9 cellular contexts compared by ENCODE assay signal in the genomic region with DNA sequence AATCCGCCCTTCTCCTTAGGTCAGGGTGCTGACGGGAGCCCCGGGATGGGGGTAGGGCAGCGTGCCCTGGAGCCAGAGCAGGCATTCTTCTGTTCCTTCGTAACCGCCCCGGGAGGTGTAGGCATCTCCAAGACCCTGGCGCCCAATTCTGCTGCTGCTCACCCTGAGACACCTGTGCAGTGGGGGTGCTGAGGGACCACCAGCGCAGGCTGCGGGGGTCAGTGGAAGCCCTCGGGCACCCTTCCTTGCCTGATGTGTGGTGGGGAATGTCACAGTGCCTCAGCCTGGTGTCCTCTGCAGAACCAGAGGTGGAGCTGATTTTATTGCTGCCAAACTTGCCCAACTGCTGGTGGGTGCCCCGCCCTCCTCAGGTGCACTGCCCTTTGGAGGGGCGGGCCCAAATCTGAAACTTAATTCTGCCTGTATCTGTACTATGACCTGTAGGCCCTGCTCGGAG. TPM values are rescaled to one million over a fixed set of nuclear protein-coding genes. Genes with fewer than 3 reads are reported as not detected.
DNase-seq lines count a peak whose midpoint lies in the region; ATAC-seq and TF ChIP-seq lines count a peak whose summit lies in the region.
"Had no signal": no experiment of that assay in that cellular context is flagged by ENCODE, and none has a peak within 500 bp of the region (broad histone marks: within the 10 kb centered on the region; RNA-seq: fewer than 3 reads in every experiment).

No MANE protein-coding gene starts in this region.

- H3K9me3 ChIP-seq in hepatocyte (ENCODE audit: low read depth) (no peaks in the 10 kb centered on the region), suprapubic skin (no peaks in the 10 kb centered on the region)
- H3K9me3 ChIP-seq: BE2C had no signal

- H3K9me2 ChIP-seq in hepatocyte (replicated peaks; ENCODE audit: insufficient read depth) = no peaks in the 10 kb centered on the region

- H3K4me3 ChIP-seq in hepatocyte = no peak overlapping the region
- peak overlapping the region; percentile 17 for H3K4me3 ChIP-seq in suprapubic skin

- no peak for TF ChIP-seq POLR2A in suprapubic skin (IDR thresholded peaks at IDR 0.05)

- H4K20me1 ChIP-seq in hepatocyte (ENCODE audit: insufficient read depth, poor library complexity, severe bottlenecking) = peaks cover 84% of the 10 kb centered on the region

- H3K36me3 Mint-ChIP-seq in activated T-cell treated with anti-CD3 and anti-CD28 coated beads, Interleukin-2, amount 50 U/mL, for 24 hours (ENCODE audit: low read depth) = peaks cover 88% of the 10 kb centered on the region
- H3K36me3 Mint-ChIP-seq in T-helper 1 cell treated with Interleukin-12 subunit alpha and Interleukin-12 subunit beta and Interleukin-4 antibody, amounts not matched to agents 30 μg/mL and 1 μg/mL, for 36 hours (ENCODE audit: low read depth) = peaks cover 56% of the 10 kb centered on the region

- H3K4me1 Mint-ChIP-seq in activated T-cell treated with anti-CD3 and anti-CD28 coated beads, Interleukin-2, amount 50 U/mL, for 24 hours (ENCODE audit: low read depth) = peaks cover 91% of the 10 kb centered on the region
- H3K4me1 Mint-ChIP-seq in T-helper 1 cell treated with Interleukin-12 subunit alpha and Interleukin-12 subunit beta and Interleukin-4 antibody, amounts not matched to agents 30 μg/mL and 1 μg/mL, for 36 hours (ENCODE audit: low read depth) = peaks cover 66% of the 10 kb centered on the region

- peak overlapping the region; percentile 97 for H3K4me3 Mint-ChIP-seq in activated T-cell treated with anti-CD3 and anti-CD28 coated beads, Interleukin-2, amount 50 U/mL, for 24 hours
- H3K4me3 Mint-ChIP-seq in T-helper 1 cell treated with Interleukin-12 subunit alpha and Interleukin-12 subunit beta and Interleukin-4 antibody, amounts not matched to agents 30 μg/mL and 1 μg/mL, for 36 hours = peak overlapping the region; percentile 93

- H3K27me3 Mint-ChIP-seq in activated T-cell treated with anti-CD3 and anti-CD28 coated beads, Interleukin-2, amount 50 U/mL, for 24 hours = no peaks in the 10 kb centered on the region
- H3K27me3 Mint-ChIP-seq in T-helper 1 cell treated with Interleukin-12 subunit alpha and Interleukin-12 subunit beta and Interleukin-4 antibody, amounts not matched to agents 30 μg/mL and 1 μg/mL, for 36 hours (ENCODE audit: low read depth) = no peaks in the 10 kb centered on the region

- H3K79me2 ChIP-seq in hepatocyte = peaks cover 96% of the 10 kb centered on the region

- no peaks in the 10 kb centered on the region for H3K9me3 Mint-ChIP-seq in activated T-cell treated with anti-CD3 and anti-CD28 coated beads, Interleukin-2, amount 50 U/mL, for 24 hours
- no peaks in the 10 kb centered on the region for H3K9me3 Mint-ChIP-seq in T-helper 1 cell treated with Interleukin-12 subunit alpha and Interleukin-12 subunit beta and Interleukin-4 antibody, amounts not matched to agents 30 μg/mL and 1 μg/mL, for 36 hours

- H3K27ac Mint-ChIP-seq in activated T-cell treated with anti-CD3 and anti-CD28 coated beads, Interleukin-2, amount 50 U/mL, for 24 hours = peak overlapping the region; percentile 99
- H3K27ac Mint-ChIP-seq in T-helper 1 cell treated with Interleukin-12 subunit alpha and Interleukin-12 subunit beta and Interleukin-4 antibody, amounts not matched to agents 30 μg/mL and 1 μg/mL, for 36 hours = peak overlapping the region; percentile 99

- no peak for ATAC-seq in GM18520 (IDR thresholded peaks at IDR 0.05; ENCODE audit: unreplicated experiment)
- no peak for ATAC-seq in HG03378 (IDR thresholded peaks at IDR 0.05; ENCODE audit: unreplicated experiment)

- H3K27ac ChIP-seq in hepatocyte (no peak overlapping the region), suprapubic skin (peak overlapping the region; percentile 71)

- H3K27me3 ChIP-seq in hepatocyte = no peaks in the 10 kb centered on the region
- H3K27me3 ChIP-seq in suprapubic skin = no peaks in the 10 kb centered on the region
- H3K27me3 ChIP-seq: BE2C had no signal

- no peaks in the 10 kb centered on the region for H3K36me3 ChIP-seq in hepatocyte (replicated peaks; ENCODE audit: insufficient read depth, low read depth)
- no peaks in the 10 kb centered on the region for H3K36me3 ChIP-seq in suprapubic skin

- no peak for DNase-seq in activated T-cell treated with anti-CD3 and anti-CD28 coated beads, Interleukin-2, amount 50 U/mL, for 24 hours
- no peak for DNase-seq in activated T-cell treated with anti-CD3 and anti-CD28 coated beads, Interleukin-2, amount 50 U/mL, for 1 hour
- peak; percentile 47 for DNase-seq in hepatocyte (ENCODE audit: low spot score)
- DNase-seq in suprapubic skin (ENCODE audit: low spot score in 2 of 2) = no peak
- no peak for DNase-seq in HK-2 (ENCODE audit: unreplicated experiment)
- DNase-seq: BE2C had no signal

- peak overlapping the region; percentile 67 for H3K4me2 ChIP-seq in hepatocyte

- TF ChIP-seq CTCF in hepatocyte (IDR thresholded peaks at IDR 0.05; ENCODE audit: poor library complexity) (no peak), suprapubic skin (IDR thresholded peaks at IDR 0.05) (no peak)

- H3K4me1 ChIP-seq in hepatocyte (ENCODE audit: insufficient read depth) (peaks cover 32% of the 10 kb centered on the region), suprapubic skin (peaks cover 96% of the 10 kb centered on the region)

- TF ChIP-seq EP300 in suprapubic skin (IDR thresholded peaks at IDR 0.05) = no peak

- 77% methylated on average over 14 of the region's 14 CpGs for WGBS in hepatocyte (ENCODE audit: low lambda C conversion rate, missing lambda C conversion rate)
- 38% methylated on average over 13 of the region's 14 CpGs for WGBS in suprapubic skin

- H2AFZ ChIP-seq in hepatocyte = no peak overlapping the region

RNA-seq across cellular contexts. Expression of a gene that starts 7.3 kb away (rescaled TPM):
- 15.8 and 16.9 TPM in 2 replicates for total RNA-seq in hepatocyte
- polyA plus RNA-seq in hepatocyte = 19.1 and 21.8 TPM in 2 replicates
- 10 to 100 TPM; 33.1 to 45.2 (median 35.5) TPM for total RNA-seq in suprapubic skin

RNA-seq across cellular contexts. Expression of a gene that starts 23.4 kb away (rescaled TPM):
- total RNA-seq in hepatocyte = not detected in 2 replicates
- polyA plus RNA-seq in hepatocyte = not detected in 2 replicates
- under 1 TPM in 1 of 4 donors, not detected in 3; 0.42 TPM for total RNA-seq in suprapubic skin

RNA-seq across cellular contexts. Expression of a gene that starts 37.2 kb away (rescaled TPM):
- total RNA-seq in hepatocyte = not detected in 2 replicates
- polyA plus RNA-seq in hepatocyte = 0.10 TPM in 1 of 2 replicates, not detected in the other
- total RNA-seq in suprapubic skin = under 1 TPM in 1 of 4 donors, not detected in 3; 0.47 TPM

RNA-seq across cellular contexts. Expression of a gene that starts 40.6 kb away (rescaled TPM):
- total RNA-seq in hepatocyte = 0.40 TPM in 1 of 2 replicates, not detected in the other
- polyA plus RNA-seq in hepatocyte = 0.17 TPM in 1 of 2 replicates, not detected in the other
- not detected for total RNA-seq in suprapubic skin

RNA-seq across cellular contexts. Expression of a gene that starts 53.8 kb away (rescaled TPM):
- total RNA-seq in hepatocyte (37.6 and 40.4 TPM in 2 replicates), suprapubic skin (100 to 1,000 TPM; 105 to 330 (median 129) TPM)
- polyA plus RNA-seq in hepatocyte = 45.7 and 46.3 TPM in 2 replicates
